Comparison of ENCODE assay signal across 2 cellular contexts in genomic region chr10:77680065-77680464, GRCh38.
TF ChIP-seq lines count a peak whose summit lies in the region.

No MANE protein-coding gene starts in this region.

TF ChIP-seq in HCT116, 20 proteins besides CTCF, POLR2A, EP300 and RAD21:
- TF ChIP-seq, protein P1, sequence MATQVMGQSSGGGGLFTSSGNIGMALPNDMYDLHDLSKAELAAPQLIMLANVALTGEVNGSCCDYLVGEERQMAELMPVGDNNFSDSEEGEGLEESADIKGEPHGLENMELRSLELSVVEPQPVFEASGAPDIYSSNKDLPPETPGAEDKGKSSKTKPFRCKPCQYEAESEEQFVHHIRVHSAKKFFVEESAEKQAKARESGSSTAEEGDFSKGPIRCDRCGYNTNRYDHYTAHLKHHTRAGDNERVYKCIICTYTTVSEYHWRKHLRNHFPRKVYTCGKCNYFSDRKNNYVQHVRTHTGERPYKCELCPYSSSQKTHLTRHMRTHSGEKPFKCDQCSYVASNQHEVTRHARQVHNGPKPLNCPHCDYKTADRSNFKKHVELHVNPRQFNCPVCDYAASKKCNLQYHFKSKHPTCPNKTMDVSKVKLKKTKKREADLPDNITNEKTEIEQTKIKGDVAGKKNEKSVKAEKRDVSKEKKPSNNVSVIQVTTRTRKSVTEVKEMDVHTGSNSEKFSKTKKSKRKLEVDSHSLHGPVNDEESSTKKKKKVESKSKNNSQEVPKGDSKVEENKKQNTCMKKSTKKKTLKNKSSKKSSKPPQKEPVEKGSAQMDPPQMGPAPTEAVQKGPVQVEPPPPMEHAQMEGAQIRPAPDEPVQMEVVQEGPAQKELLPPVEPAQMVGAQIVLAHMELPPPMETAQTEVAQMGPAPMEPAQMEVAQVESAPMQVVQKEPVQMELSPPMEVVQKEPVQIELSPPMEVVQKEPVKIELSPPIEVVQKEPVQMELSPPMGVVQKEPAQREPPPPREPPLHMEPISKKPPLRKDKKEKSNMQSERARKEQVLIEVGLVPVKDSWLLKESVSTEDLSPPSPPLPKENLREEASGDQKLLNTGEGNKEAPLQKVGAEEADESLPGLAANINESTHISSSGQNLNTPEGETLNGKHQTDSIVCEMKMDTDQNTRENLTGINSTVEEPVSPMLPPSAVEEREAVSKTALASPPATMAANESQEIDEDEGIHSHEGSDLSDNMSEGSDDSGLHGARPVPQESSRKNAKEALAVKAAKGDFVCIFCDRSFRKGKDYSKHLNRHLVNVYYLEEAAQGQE (IDR thresholded peaks at IDR 0.05; ENCODE audit: low read depth) = peak; percentile 12; the same call in 1 of the 2 replicates
- TF ChIP-seq YY1 (IDR thresholded peaks at IDR 0.05; ENCODE audit: extremely low read depth, insufficient replicate concordance, low read depth, low read length) = no peak

TF ChIP-seq in K562, 482 proteins besides CTCF, POLR2A, EP300 and RAD21:
- TF ChIP-seq MEF2D (tag; conservative IDR thresholded peaks at IDR 0.05; ENCODE audit: low read depth) (no peak), CC2D1A (IDR thresholded peaks at IDR 0.05) (no peak), EHMT2 (IDR thresholded peaks at IDR 0.05) (peak; percentile 81), CREM (IDR thresholded peaks at IDR 0.05; ENCODE audit: low read depth) (no peak), MIER1 (IDR thresholded peaks at IDR 0.05; ENCODE audit: low read depth) (peak; percentile 76; the same call in 1 of the 2 replicates), HNRNPH1 (optimal IDR thresholded peaks at IDR 0.05; ENCODE audit: low read depth, low read length) (no peak), ZNF584 (CRISPR knock-in tag; IDR thresholded peaks at IDR 0.05; ENCODE audit: low read depth) (no peak), SMAD3 (CRISPR knock-in tag; conservative IDR thresholded peaks at IDR 0.05) (no peak), ZNF507 (tag; conservative IDR thresholded peaks at IDR 0.05) (no peak), SMARCA4 (IDR thresholded peaks at IDR 0.05) (no peak), GABPB1 (CRISPR knock-in tag; IDR thresholded peaks at IDR 0.05) (no peak), ZNF780A (CRISPR knock-in tag; IDR thresholded peaks at IDR 0.05) (no peak), ETV1 (tag; conservative IDR thresholded peaks at IDR 0.05; ENCODE audit: low read depth) (no peak), ZNF717 (CRISPR knock-in tag; IDR thresholded peaks at IDR 0.05) (no peak), BACH1 (tag; IDR thresholded peaks at IDR 0.05) (no peak), SAFB2 (IDR thresholded peaks at IDR 0.05; ENCODE audit: borderline replicate concordance, low read depth, low read length, severe bottlenecking) (no peak), SRF (CRISPR knock-in tag; IDR thresholded peaks at IDR 0.05) (no peak)
- TF ChIP-seq, protein P1 (CRISPR knock-in tag; IDR thresholded peaks at IDR 0.05; ENCODE audit: low read depth) = peak; percentile 86
